Comparison of ENCODE assay signal across 17 cellular contexts in genomic region chr7:64654796-64655548, GRCh38. TPM values are rescaled to one million over a fixed set of nuclear protein-coding genes. Genes with fewer than 3 reads are reported as not detected.
DNase-seq lines count a peak whose midpoint lies in the region; TF ChIP-seq lines count a peak whose summit lies in the region.
"Had no signal": no experiment of that assay in that cellular context is flagged by ENCODE, and none has a peak within 500 bp of the region (broad histone marks: within the 10 kb centered on the region; RNA-seq: fewer than 3 reads in every experiment).

No MANE protein-coding gene starts in this region.

- H3K27ac ChIP-seq in mammary epithelial cell (ENCODE audit: insufficient read depth, low read depth, low read length): no peak overlapping the region
- no peak overlapping the region for H3K27ac ChIP-seq in breast epithelium
- no peak overlapping the region for H3K27ac ChIP-seq in osteoblast (ENCODE audit: low read depth, low read length)
- H3K27ac ChIP-seq: 22Rv1, A549, C4-2B had no signal

- in situ Hi-C loops in mammary epithelial cell (cut with MboI; ENCODE audit: low sequenced_read_pairs in 2 of 2): no loop called here

- no peak overlapping the region for H2AFZ ChIP-seq in mammary epithelial cell (ENCODE audit: low read depth, low read length)
- H2AFZ ChIP-seq in osteoblast (ENCODE audit: low read length): no peak overlapping the region
- H2AFZ ChIP-seq: GM23338 had no signal

- no peaks in the 10 kb centered on the region for H3K79me2 ChIP-seq in mammary epithelial cell (ENCODE audit: insufficient read depth, low read length)
- no peaks in the 10 kb centered on the region for H3K79me2 ChIP-seq in osteoblast (ENCODE audit: insufficient read depth, low read length)

- H4K20me1 ChIP-seq in mammary epithelial cell (ENCODE audit: insufficient read depth, low read length): no peaks in the 10 kb centered on the region
- no peaks in the 10 kb centered on the region for H4K20me1 ChIP-seq in osteoblast (ENCODE audit: insufficient read depth, low read length)

- TF ChIP-seq POLR2A in breast epithelium (IDR thresholded peaks at IDR 0.05) (no peak), lower leg skin (IDR thresholded peaks at IDR 0.05) (no peak)

- intact Hi-C loops in mammary epithelial cell (cut with micrococcal nuclease) (loop anchor here (10.0 kb wide), 1 partner anchor 140 kb away; the partner anchor contains the start of gene ZNF138), breast epithelium (cut with DNase I; ENCODE audit: low total_unique reads) (no loop called here), lower leg skin (cut with DNase I; ENCODE audit: low total_unique reads) (no loop called here)

- DNase-seq in mammary epithelial cell (peak; percentile 36), breast epithelium (ENCODE audit: low spot score in 2 of 2) (no peak), lower leg skin (ENCODE audit: low spot score in 2 of 2) (peak; percentile 11 to 25), UCSD-AML1 (lab: John Stamatoyannopoulos, UW; ENCODE audit: unreplicated experiment) (no peak), osteoblast (ENCODE audit: insufficient read length, low spot score, missing footprints) (no peak), SIG-M5 treated with dmso at 0.1 percent for 504 hours (lab: John Stamatoyannopoulos, UW; ENCODE audit: unreplicated experiment) (no peak)
- peak; percentile 17 for DNase-seq in stimulated activated CD8-positive, alpha-beta memory T cell treated with anti-CD3 and anti-CD28 coated beads, Interleukin-4, amount 100 ng/mL, for 48 hours
- DNase-seq: Caco-2; CD4-positive, alpha-beta T cell; DMS153; DMS79; GDM1; HCEC 1CT had no signal

- no peaks in the 10 kb centered on the region for H3K36me3 ChIP-seq in mammary epithelial cell (ENCODE audit: insufficient read depth, low read length)
- no peaks in the 10 kb centered on the region for H3K36me3 ChIP-seq in breast epithelium
- H3K36me3 ChIP-seq in osteoblast (ENCODE audit: insufficient read depth, low read length): no peaks in the 10 kb centered on the region

- H3K4me1 ChIP-seq in mammary epithelial cell (ENCODE audit: insufficient read depth, low read length): no peaks in the 10 kb centered on the region
- no peaks in the 10 kb centered on the region for H3K4me1 ChIP-seq in breast epithelium
- no peaks in the 10 kb centered on the region for H3K4me1 ChIP-seq in osteoblast (ENCODE audit: insufficient read depth, low read length)
- H3K4me1 ChIP-seq: A549, Caco-2 had no signal

- H3K4me3 ChIP-seq in mammary epithelial cell (replicated peaks in 1 of 3; ENCODE audit: insufficient read depth in 1 of 3, low read depth in 2 of 3, low read length in 3 of 3) (no peak overlapping the region), breast epithelium (no peak overlapping the region), lower leg skin (ENCODE audit: low read depth, poor library complexity, severe bottlenecking) (no peak overlapping the region), osteoblast (ENCODE audit: insufficient read depth, low read length) (no peak overlapping the region)
- H3K4me3 ChIP-seq: A549, GM23338 had no signal

- TF ChIP-seq CTCF in mammary epithelial cell (conservative IDR thresholded peaks at IDR 0.05 in 1 of 2, IDR thresholded peaks at IDR 0.05 in 1 of 2; ENCODE audit: extremely low read depth in 1 of 2, insufficient read depth in 1 of 2, low read depth in 1 of 2, low read length in 2 of 2): no peak
- TF ChIP-seq CTCF in breast epithelium (IDR thresholded peaks at IDR 0.05): no peak
- TF ChIP-seq CTCF in lower leg skin (IDR thresholded peaks at IDR 0.05): no peak
- TF ChIP-seq CTCF in osteoblast (IDR thresholded peaks at IDR 0.05; ENCODE audit: extremely low read depth, low read depth, low read length): no peak

- H3K9me3 ChIP-seq in mammary epithelial cell (replicated peaks; ENCODE audit: insufficient read depth, low read length): peaks cover under 1% of the 10 kb centered on the region
- no peaks in the 10 kb centered on the region for H3K9me3 ChIP-seq in breast epithelium
- peaks cover 2% of the 10 kb centered on the region for H3K9me3 ChIP-seq in osteoblast (ENCODE audit: low read depth, low read length)
- H3K9me3 ChIP-seq: Caco-2 had no signal

- BruUV-seq in mammary epithelial cell (replicated peaks; lab: Mats Ljungman, UMichigan): no TSS peak

- H3K4me2 ChIP-seq in mammary epithelial cell (ENCODE audit: insufficient read depth, low read depth, low read length) (no peak overlapping the region), osteoblast (ENCODE audit: insufficient read depth, low read length) (no peak overlapping the region)
- H3K4me2 ChIP-seq: A549, GM23338 had no signal

- CTCF ChIA-PET in mammary epithelial cell (lab: Charles Lee; ENCODE audit: low non-redundant PET): no interaction called here

- H3K27me3 ChIP-seq in mammary epithelial cell (ENCODE audit: insufficient read depth, low read length) (no peaks in the 10 kb centered on the region), breast epithelium (no peaks in the 10 kb centered on the region), osteoblast (ENCODE audit: insufficient read depth, low read length) (no peaks in the 10 kb centered on the region)

- WGBS in mammary epithelial cell (ENCODE audit: low coverage, missing lambda C conversion rate): 53% methylated on average over 5 of the region's 5 CpGs
- 73 to 77% methylated on average over 5 of the region's 5 CpGs for WGBS in lower leg skin, 2 donors

- dilution Hi-C loops in mammary epithelial cell (cut with HindIII; ENCODE audit: low sequenced_read_pairs): no loop called here

- no peak overlapping the region for H3K9ac ChIP-seq in mammary epithelial cell (ENCODE audit: insufficient read depth, low read length)

RNA-seq across cellular contexts. Expression of gene ZNF107, which starts 11.0 kb away (rescaled TPM):
- total RNA-seq in mammary epithelial cell (1 to 10 TPM; 5.3 to 6.4 TPM), breast epithelium (10 to 100 TPM in 2 of 3 donors, 1 to 10 TPM in 1; 3.7 to 72.7 (median 33.1) TPM), lower leg skin (10 to 100 TPM in 3 of 4 donors, 1 to 10 TPM in 1; 9.6 to 15.8 (median 12.4) TPM), osteoblast (1.8 and 3.2 TPM in 2 replicates)
- polyA plus RNA-seq in mammary epithelial cell: 2.0 TPM
- polyA minus RNA-seq in mammary epithelial cell: 19.0 TPM

Comparison
In these comparisons a context has a peak if more than half of its experiments do, and no peak if none do; other contexts are left out.
1. DNase-seq: peak in mammary epithelial cell (single experiment), lower leg skin (2 of 2) and stimulated activated CD8-positive, alpha-beta memory T cell treated with anti-CD3 and anti-CD28 coated beads, Interleukin-4, amount 100 ng/mL, for 48 hours (single experiment); none in breast epithelium (0 of 2), UCSD-AML1 (single experiment), osteoblast (single experiment) and SIG-M5 treated with dmso at 0.1 percent for 504 hours (single experiment).